In the genomic region with DNA sequence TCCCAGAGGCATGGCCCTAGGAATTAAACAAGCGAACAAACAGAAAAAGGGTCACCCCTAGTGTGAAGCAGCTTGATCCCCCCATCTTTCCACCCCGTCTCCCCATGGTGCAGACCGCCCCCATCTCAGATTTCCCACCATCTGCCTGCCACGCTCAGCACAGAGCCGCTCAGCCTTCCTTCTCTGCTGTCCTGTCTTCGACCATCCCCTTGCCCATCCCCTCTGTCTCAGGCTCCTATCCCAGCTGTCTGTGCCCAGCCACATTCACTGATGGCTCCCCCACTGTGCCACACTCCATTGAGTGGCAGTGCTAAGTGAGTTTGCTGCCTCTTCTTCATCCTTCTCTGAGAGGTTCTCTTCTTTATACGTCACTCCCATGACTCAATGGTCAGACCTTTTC, we compare ENCODE assay signal across 1 cellular context.
TF ChIP-seq lines count a peak whose summit lies in the region.

No MANE protein-coding gene starts in this region.

TF ChIP-seq in K562, 482 proteins besides CTCF, POLR2A, EP300 and RAD21:
- no peak for TF ChIP-seq NFATC3 (IDR thresholded peaks at IDR 0.05)
